ENCODE assay signal across 23 cellular contexts in the genomic region with DNA sequence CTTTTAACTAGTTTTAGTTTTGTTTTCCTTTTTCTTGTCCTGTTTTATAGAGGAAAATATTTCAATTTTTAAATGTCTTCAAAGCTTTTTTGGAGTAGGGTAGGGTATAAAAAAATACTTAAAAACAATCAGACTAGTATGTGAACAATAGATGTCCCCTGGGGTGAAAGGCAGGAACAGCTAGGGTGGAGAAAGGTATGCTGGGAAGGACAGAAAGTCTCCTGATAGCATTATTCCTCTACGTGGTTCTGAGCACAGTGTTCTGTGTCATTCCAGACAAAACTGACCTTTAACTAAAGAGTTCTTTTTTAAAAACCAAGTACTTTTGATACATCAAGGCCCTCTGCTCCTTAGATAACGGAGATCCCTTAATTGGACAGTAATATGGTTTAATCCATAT. TPM values are rescaled to one million over a fixed set of nuclear protein-coding genes. Genes with fewer than 3 reads are reported as not detected.
DNase-seq lines count a peak whose midpoint lies in the region; ATAC-seq, FAIRE-seq and TF ChIP-seq lines count a peak whose summit lies in the region.
"Had no signal": no experiment of that assay in that cellular context is flagged by ENCODE, and none has a peak within 500 bp of the region (broad histone marks: within the 10 kb centered on the region; RNA-seq: fewer than 3 reads in every experiment).

No MANE protein-coding gene starts in this region.

- peak; percentile 18 for DNase-seq in NCI-H82 (lab: John Stamatoyannopoulos, UW)
- no peak for DNase-seq in NCI-H82 treated with DMSO at 0.1 percent for 48 hours (lab: John Stamatoyannopoulos, UW; ENCODE audit: unreplicated experiment)
- DNase-seq in GM19239 (ENCODE audit: insufficient read length, low spot score), result no peak
- DNase-seq in endodermal cell, result peak; percentile 3
- no peak for DNase-seq in sciatic nerve (ENCODE audit: low spot score)
- DNase-seq in stimulated activated CD4-positive, alpha-beta T cell treated with anti-CD3 and anti-CD28 coated beads, Interleukin-2, amount 100 ng/mL, for 48 hours, result no peak
- no peak for DNase-seq in A673 (ENCODE audit: low spot score)
- DNase-seq in stimulated activated CD4-positive, alpha-beta T cell treated with anti-CD3 and anti-CD28 coated beads, Interleukin-4, amount 100 ng/mL, for 24 hours, result no peak
- DNase-seq: ACHN; BE2C; CD4-positive, CD25-positive, alpha-beta regulatory T cell; DMS153; DND-41; H7; KBM-7; MG63; NCI-H2029 treated with DMSO at 0.1 percent for 48 hours; NCI-H446 treated with DMSO at 0.1 percent for 48 hours; NCI-H526; Peyer's patch had no signal

- H3K4me3 ChIP-seq in endodermal cell (ENCODE audit: low read length) (no peak overlapping the region), A673 (ENCODE audit: low read depth, low read length, poor library complexity, severe bottlenecking) (no peak overlapping the region)
- H3K4me3 ChIP-seq: MG63, Peyer's patch had no signal

- peak; percentile 73 for ATAC-seq in sciatic nerve
- ATAC-seq: SK-N-SH treated with all-trans-retinoic acid at 6 μM for 48 hours had no signal

- H3K9me3 Mint-ChIP-seq in endodermal cell, result no peaks in the 10 kb centered on the region
- H3K9me3 Mint-ChIP-seq: CD4-positive, CD25-positive, alpha-beta regulatory T cell had no signal

- TF ChIP-seq CTCF in endodermal cell (conservative IDR thresholded peaks at IDR 0.05) (no peak), A673 (conservative IDR thresholded peaks at IDR 0.05; ENCODE audit: low read depth, low read length) (no peak)

- 20 to 69% methylated on average over 1 to 2 of the region's 2 CpGs for WGBS in endodermal cell (ENCODE audit: insufficient coverage in 1 of 2, insufficient read length in 1 of 2), 2 experiments

- H3K36me3 Mint-ChIP-seq in endodermal cell (ENCODE audit: low read depth), result no peaks in the 10 kb centered on the region
- H3K36me3 Mint-ChIP-seq: CD4-positive, CD25-positive, alpha-beta regulatory T cell had no signal

- no peak overlapping the region for H3K4me3 Mint-ChIP-seq in endodermal cell
- H3K4me3 Mint-ChIP-seq: CD4-positive, CD25-positive, alpha-beta regulatory T cell had no signal

- CTCF ChIA-PET in A673 (lab: Charles Lee), result no interaction called here

- intact Hi-C loops in sciatic nerve (cut with DNase I), result no loop called here
- intact Hi-C loops in A673 (cut with micrococcal nuclease; ENCODE audit: unreplicated experiment), result no loop called here

- H3K27ac Mint-ChIP-seq in endodermal cell, result peak overlapping the region; percentile 80
- H3K27ac Mint-ChIP-seq: CD4-positive, CD25-positive, alpha-beta regulatory T cell had no signal

- no peaks in the 10 kb centered on the region for H3K27me3 Mint-ChIP-seq in endodermal cell (ENCODE audit: insufficient read depth)
- H3K27me3 Mint-ChIP-seq: CD4-positive, CD25-positive, alpha-beta regulatory T cell had no signal

- H3K4me1 Mint-ChIP-seq in endodermal cell, result peaks cover 28% of the 10 kb centered on the region

- H3K9ac ChIP-seq in endodermal cell (ENCODE audit: extremely low read depth, low read length, poor library complexity, severe bottlenecking), result no peak overlapping the region

- H3K9me3 ChIP-seq in endodermal cell (ENCODE audit: control insufficient read depth, low read length), result no peaks in the 10 kb centered on the region
- H3K9me3 ChIP-seq in A673 (ENCODE audit: low read depth, low read length, poor library complexity, severe bottlenecking), result no peaks in the 10 kb centered on the region
- H3K9me3 ChIP-seq: BE2C, MG63, Peyer's patch had no signal

- H3K4me1 ChIP-seq in endodermal cell (ENCODE audit: control insufficient read depth, insufficient read depth, low read length), result peaks cover 19% of the 10 kb centered on the region
- peaks cover 12% of the 10 kb centered on the region for H3K4me1 ChIP-seq in A673 (ENCODE audit: insufficient read depth, low read length, poor library complexity, severe bottlenecking)
- H3K4me1 ChIP-seq: BE2C, Peyer's patch had no signal

- H3K36me3 ChIP-seq in endodermal cell (ENCODE audit: control insufficient read depth, insufficient read depth, low read length) (no peaks in the 10 kb centered on the region), A673 (ENCODE audit: insufficient read depth, low read length, poor library complexity, severe bottlenecking) (no peaks in the 10 kb centered on the region)
- H3K36me3 ChIP-seq: BE2C, MG63, Peyer's patch had no signal

- H3K27me3 ChIP-seq in endodermal cell (ENCODE audit: control insufficient read depth, insufficient read depth, low read length, poor library complexity, severe bottlenecking) (no peaks in the 10 kb centered on the region), A673 (replicated peaks; ENCODE audit: insufficient read depth, low read depth, low read length, poor library complexity) (no peaks in the 10 kb centered on the region)
- H3K27me3 ChIP-seq: BE2C, MG63, Peyer's patch had no signal

- FAIRE-seq in GM19239 (lab: Jason Lieb, UNC), result peak; percentile 14
- FAIRE-seq: GM12892 had no signal

- no TSS peak for BruUV-seq in A673 (replicated peaks; lab: Mats Ljungman, UMichigan)

- no peak overlapping the region for H3K27ac ChIP-seq in endodermal cell (ENCODE audit: low read depth, low read length)
- H3K27ac ChIP-seq in A673 (ENCODE audit: low read depth, low read length, poor library complexity, severe bottlenecking), result no peak overlapping the region
- H3K27ac ChIP-seq: 22Rv1, Peyer's patch had no signal

- POLR2A ChIA-PET in A673 (lab: Charles Lee; ENCODE audit: low non-redundant PET), result no interaction called here

RNA-seq across cellular contexts. Expression of gene B3GNT2, which starts 32.1 kb away (rescaled TPM):
- 10 to 100 TPM; 38.7 to 59.2 TPM for total RNA-seq in endodermal cell
- polyA plus RNA-seq in endodermal cell (2013, experiment 1 of 2), result 19.3 TPM
- polyA plus RNA-seq in endodermal cell (2013, experiment 2 of 2), result 21.8 TPM
- total RNA-seq in sciatic nerve, result 21.0 TPM
- total RNA-seq in A673 (2021), result 6.2 and 6.5 TPM in 2 replicates

Comparison
In these comparisons a context has a peak if more than half of its experiments do, and no peak if none do; other contexts are left out.
1. DNase-seq: peak in NCI-H82 (single experiment) and endodermal cell (single experiment); none in NCI-H82 treated with DMSO at 0.1 percent for 48 hours (single experiment), GM19239 (single experiment), sciatic nerve (single experiment), stimulated activated CD4-positive, alpha-beta T cell treated with anti-CD3 and anti-CD28 coated beads, Interleukin-2, amount 100 ng/mL, for 48 hours (0 of 2), A673 (single experiment) and stimulated activated CD4-positive, alpha-beta T cell treated with anti-CD3 and anti-CD28 coated beads, Interleukin-4, amount 100 ng/mL, for 24 hours (single experiment).